In the genomic region with DNA sequence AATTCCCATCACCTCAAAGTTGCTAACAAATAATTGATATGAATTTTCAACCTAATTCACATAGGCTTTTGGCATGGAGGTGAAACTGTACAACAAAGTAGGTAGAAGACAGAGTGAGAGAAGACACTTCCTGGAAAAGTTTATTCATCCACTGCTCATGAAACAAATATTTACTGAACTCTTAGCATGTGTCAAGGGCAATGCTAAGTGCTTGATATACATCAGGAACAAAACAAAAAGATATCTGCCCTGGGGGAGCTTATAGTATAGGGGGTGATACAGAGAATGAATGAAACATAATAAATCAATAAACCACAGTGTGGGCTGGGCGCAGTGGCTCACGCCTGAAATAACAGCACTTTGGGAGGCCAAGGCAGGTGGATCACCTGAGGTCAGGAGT, we compare ENCODE assay signal across 27 cellular contexts.
"Had no signal": no experiment of that assay in that cellular context is flagged by ENCODE, and none has a peak within 500 bp of the region (broad histone marks: within the 10 kb centered on the region; RNA-seq: fewer than 3 reads in every experiment).

No MANE protein-coding gene starts in this region.

- DNase-seq: hypothalamus; immature natural killer cell; kidney; left colon; left lung; lower lobe of right lung; mammary epithelial cell; mesenchymal stem cell; naive thymus-derived CD8-positive, alpha-beta T cell; nucleus accumbens; pancreas; posterior cingulate gyrus; retina; right cardiac atrium; sigmoid colon; small intestine; stimulated activated CD4-positive, alpha-beta T cell treated with anti-CD3 and anti-CD28 coated beads, Interleukin-1b, Interleukin-23, amount 100 ng/mL, for 48 hours; stimulated activated CD4-positive, alpha-beta T cell treated with anti-CD3 and anti-CD28 coated beads, Interleukin-2, amount 100 ng/mL, for 48 hours; stimulated activated CD4-positive, alpha-beta T cell treated with anti-CD3 and anti-CD28 coated beads, Interleukin-4, amount 100 ng/mL, for 4 hours; stimulated activated CD8-positive, alpha-beta memory T cell treated with anti-CD3 and anti-CD28 coated beads, Interleukin-4, amount 100 ng/mL, for 48 hours; stimulated activated naive CD4-positive, alpha-beta T cell treated with Interleukin-2 at 50 U/mL for 16 hours; stimulated activated naive CD8-positive, alpha-beta T cell treated with anti-CD3 and anti-CD28 coated beads, Interleukin-15, amount 100 ng/mL, for 72 hours; substantia nigra had no signal

- H3K27ac Mint-ChIP-seq: immature natural killer cell; nephron; stimulated activated memory B cell treated with anti-CD40 and anti-IgM and Interleukin-4, amounts not matched to agents 10 μg/mL and 1 μg/mL and 100 μg/mL, for 72 hours; type B pancreatic cell had no signal

- H3K4me3 Mint-ChIP-seq: immature natural killer cell; naive thymus-derived CD8-positive, alpha-beta T cell; nephron; neural crest cell; stimulated activated memory B cell treated with anti-CD40 and anti-IgM and Interleukin-4, amounts not matched to agents 10 μg/mL and 1 μg/mL and 100 μg/mL, for 72 hours; stimulated activated naive CD8-positive, alpha-beta T cell treated with anti-CD3 and anti-CD28 coated beads, Interleukin-15, amount 100 ng/mL, for 72 hours; type B pancreatic cell had no signal

- H3K9me3 Mint-ChIP-seq: naive thymus-derived CD8-positive, alpha-beta T cell; nephron; neural crest cell; stimulated activated memory B cell treated with anti-CD40 and anti-IgM and Interleukin-4, amounts not matched to agents 10 μg/mL and 1 μg/mL and 100 μg/mL, for 72 hours; stimulated activated naive CD8-positive, alpha-beta T cell treated with anti-CD3 and anti-CD28 coated beads, Interleukin-15, amount 100 ng/mL, for 72 hours; type B pancreatic cell had no signal

- H3K36me3 Mint-ChIP-seq: immature natural killer cell; naive thymus-derived CD8-positive, alpha-beta T cell; stimulated activated memory B cell treated with anti-CD40 and anti-IgM and Interleukin-4, amounts not matched to agents 10 μg/mL and 1 μg/mL and 100 μg/mL, for 72 hours; type B pancreatic cell had no signal

- H3K27me3 Mint-ChIP-seq: stimulated activated naive CD8-positive, alpha-beta T cell treated with anti-CD3 and anti-CD28 coated beads, Interleukin-15, amount 100 ng/mL, for 72 hours; type B pancreatic cell had no signal

- H3K4me1 Mint-ChIP-seq: naive thymus-derived CD8-positive, alpha-beta T cell; nephron; stimulated activated memory B cell treated with anti-CD40 and anti-IgM and Interleukin-4, amounts not matched to agents 10 μg/mL and 1 μg/mL and 100 μg/mL, for 72 hours; stimulated activated naive CD8-positive, alpha-beta T cell treated with anti-CD3 and anti-CD28 coated beads, Interleukin-15, amount 100 ng/mL, for 72 hours had no signal
